1 cellular context compared by ENCODE assay signal in genomic region chr1:246583448-246584185, GRCh38.
TF ChIP-seq lines count a peak whose summit lies in the region.

No MANE protein-coding gene starts in this region.

TF ChIP-seq in HepG2, 621 proteins besides CTCF, POLR2A, EP300 and RAD21 (continued from another document and continues in another):
- TF ChIP-seq PHF5A (CRISPR knock-in tag; IDR thresholded peaks at IDR 0.05; ENCODE audit: low read depth, unreplicated experiment) (no peak), GFI1 (CRISPR knock-in tag; IDR thresholded peaks at IDR 0.05; ENCODE audit: borderline replicate concordance) (peak; percentile 73; the same call in 1 of the 2 replicates), TCF7L2 (IDR thresholded peaks at IDR 0.05; ENCODE audit: low read depth, low read length) (no peak), SNRNP70 (IDR thresholded peaks at IDR 0.05; ENCODE audit: low read depth, low read length) (no peak), ZBTB42 (CRISPR knock-in tag; IDR thresholded peaks at IDR 0.05) (no peak), ZNF652 (CRISPR knock-in tag; IDR thresholded peaks at IDR 0.05; ENCODE audit: borderline replicate concordance, low read depth) (no peak), HNRNPH1 (optimal IDR thresholded peaks at IDR 0.05; ENCODE audit: low read depth, low read length) (no peak), ZNF503 (CRISPR knock-in tag; IDR thresholded peaks at IDR 0.05) (peak; percentile 92), ZBTB7B (CRISPR knock-in tag; IDR thresholded peaks at IDR 0.05) (peak; percentile 44; the same call in 1 of the 2 replicates), ZNF513 (CRISPR knock-in tag; conservative IDR thresholded peaks at IDR 0.05) (no peak), THRA (CRISPR knock-in tag; IDR thresholded peaks at IDR 0.05; ENCODE audit: borderline replicate concordance) (peak; percentile 97), ZNF564 (CRISPR knock-in tag; IDR thresholded peaks at IDR 0.05) (no peak), PHF20 (CRISPR knock-in tag; IDR thresholded peaks at IDR 0.05) (no peak), KLF15 (CRISPR knock-in tag; IDR thresholded peaks at IDR 0.05; ENCODE audit: borderline replicate concordance) (no peak), ISL2 (CRISPR knock-in tag; IDR thresholded peaks at IDR 0.05) (peak; percentile 94), ATF1 (CRISPR knock-in tag; IDR thresholded peaks at IDR 0.05) (peak; percentile 56), SRSF9 (IDR thresholded peaks at IDR 0.05; ENCODE audit: borderline replicate concordance, insufficient read depth, low read depth, low read length, poor library complexity, severe bottlenecking) (no peak), FOXP1 (IDR thresholded peaks at IDR 0.05) (no peak), FOXP1 (CRISPR knock-in tag; IDR thresholded peaks at IDR 0.05) (peak; percentile 95), CBFB (CRISPR knock-in tag; IDR thresholded peaks at IDR 0.05) (0 out of 2 replicates have a peak, but pooled peaks have one; percentile 41), KAT8 (CRISPR knock-in tag; IDR thresholded peaks at IDR 0.05) (peak; percentile 70), SNAI1 (CRISPR knock-in tag; IDR thresholded peaks at IDR 0.05; ENCODE audit: borderline replicate concordance) (no peak), ZFP91 (CRISPR knock-in tag; IDR thresholded peaks at IDR 0.05; ENCODE audit: borderline replicate concordance) (no peak), ZNF572 (CRISPR knock-in tag; IDR thresholded peaks at IDR 0.05) (no peak), ZNF34 (CRISPR knock-in tag; IDR thresholded peaks at IDR 0.05; ENCODE audit: borderline replicate concordance) (no peak), ATRX (CRISPR knock-in tag; IDR thresholded peaks at IDR 0.05; ENCODE audit: borderline replicate concordance) (no peak), ZNF570 (CRISPR knock-in tag; IDR thresholded peaks at IDR 0.05; ENCODE audit: borderline replicate concordance) (no peak), HINFP (CRISPR knock-in tag; IDR thresholded peaks at IDR 0.05; ENCODE audit: low read depth) (0 out of 2 replicates have a peak, but pooled peaks have one; percentile 35), FOXO1 (CRISPR knock-in tag; IDR thresholded peaks at IDR 0.05) (peak; percentile 73; the same call in 1 of the 2 replicates), DNMT3B (CRISPR knock-in tag; conservative IDR thresholded peaks at IDR 0.05) (peak; percentile 75; the same call in 1 of the 2 replicates), HMG20A (CRISPR knock-in tag; IDR thresholded peaks at IDR 0.05; ENCODE audit: borderline replicate concordance) (peak; percentile 95), NFRKB (IDR thresholded peaks at IDR 0.05) (no peak), ZNF329 (CRISPR knock-in tag; IDR thresholded peaks at IDR 0.05; ENCODE audit: low read depth) (no peak), ZSCAN22 (CRISPR knock-in tag; IDR thresholded peaks at IDR 0.05) (no peak), PPARG (CRISPR knock-in tag; conservative IDR thresholded peaks at IDR 0.05) (peak; percentile 95), ZSCAN21 (CRISPR knock-in tag; IDR thresholded peaks at IDR 0.05; ENCODE audit: borderline replicate concordance) (peak; percentile 83; the same call in 1 of the 2 replicates), ZNF20 (CRISPR knock-in tag; IDR thresholded peaks at IDR 0.05) (no peak), ZNF567 (CRISPR knock-in tag; IDR thresholded peaks at IDR 0.05; ENCODE audit: borderline replicate concordance) (no peak), IRF2 (CRISPR knock-in tag; IDR thresholded peaks at IDR 0.05) (peak; percentile 64; the same call in 1 of the 2 replicates), ZNF33A (CRISPR knock-in tag; IDR thresholded peaks at IDR 0.05; ENCODE audit: borderline replicate concordance) (no peak), HIVEP1 (CRISPR knock-in tag; IDR thresholded peaks at IDR 0.05) (no peak), ZNF205 (CRISPR knock-in tag; IDR thresholded peaks at IDR 0.05) (peak; percentile 86; the same call in 1 of the 2 replicates), ZNF530 (CRISPR knock-in tag; IDR thresholded peaks at IDR 0.05; ENCODE audit: low read depth) (no peak)
- TF ChIP-seq, protein P1, sequence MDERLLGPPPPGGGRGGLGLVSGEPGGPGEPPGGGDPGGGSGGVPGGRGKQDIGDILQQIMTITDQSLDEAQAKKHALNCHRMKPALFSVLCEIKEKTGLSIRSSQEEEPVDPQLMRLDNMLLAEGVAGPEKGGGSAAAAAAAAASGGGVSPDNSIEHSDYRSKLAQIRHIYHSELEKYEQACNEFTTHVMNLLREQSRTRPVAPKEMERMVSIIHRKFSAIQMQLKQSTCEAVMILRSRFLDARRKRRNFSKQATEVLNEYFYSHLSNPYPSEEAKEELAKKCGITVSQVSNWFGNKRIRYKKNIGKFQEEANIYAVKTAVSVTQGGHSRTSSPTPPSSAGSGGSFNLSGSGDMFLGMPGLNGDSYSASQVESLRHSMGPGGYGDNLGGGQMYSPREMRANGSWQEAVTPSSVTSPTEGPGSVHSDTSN (CRISPR knock-in tag; IDR thresholded peaks at IDR 0.05): no peak
- TF ChIP-seq, protein P2, sequence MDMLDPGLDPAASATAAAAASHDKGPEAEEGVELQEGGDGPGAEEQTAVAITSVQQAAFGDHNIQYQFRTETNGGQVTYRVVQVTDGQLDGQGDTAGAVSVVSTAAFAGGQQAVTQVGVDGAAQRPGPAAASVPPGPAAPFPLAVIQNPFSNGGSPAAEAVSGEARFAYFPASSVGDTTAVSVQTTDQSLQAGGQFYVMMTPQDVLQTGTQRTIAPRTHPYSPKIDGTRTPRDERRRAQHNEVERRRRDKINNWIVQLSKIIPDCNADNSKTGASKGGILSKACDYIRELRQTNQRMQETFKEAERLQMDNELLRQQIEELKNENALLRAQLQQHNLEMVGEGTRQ (IDR thresholded peaks at IDR 0.05; ENCODE audit: low read depth, low read length): no peak
- TF ChIP-seq, protein P2 (CRISPR knock-in tag; IDR thresholded peaks at IDR 0.05; ENCODE audit: borderline replicate concordance): no peak
- TF ChIP-seq, protein P3, sequence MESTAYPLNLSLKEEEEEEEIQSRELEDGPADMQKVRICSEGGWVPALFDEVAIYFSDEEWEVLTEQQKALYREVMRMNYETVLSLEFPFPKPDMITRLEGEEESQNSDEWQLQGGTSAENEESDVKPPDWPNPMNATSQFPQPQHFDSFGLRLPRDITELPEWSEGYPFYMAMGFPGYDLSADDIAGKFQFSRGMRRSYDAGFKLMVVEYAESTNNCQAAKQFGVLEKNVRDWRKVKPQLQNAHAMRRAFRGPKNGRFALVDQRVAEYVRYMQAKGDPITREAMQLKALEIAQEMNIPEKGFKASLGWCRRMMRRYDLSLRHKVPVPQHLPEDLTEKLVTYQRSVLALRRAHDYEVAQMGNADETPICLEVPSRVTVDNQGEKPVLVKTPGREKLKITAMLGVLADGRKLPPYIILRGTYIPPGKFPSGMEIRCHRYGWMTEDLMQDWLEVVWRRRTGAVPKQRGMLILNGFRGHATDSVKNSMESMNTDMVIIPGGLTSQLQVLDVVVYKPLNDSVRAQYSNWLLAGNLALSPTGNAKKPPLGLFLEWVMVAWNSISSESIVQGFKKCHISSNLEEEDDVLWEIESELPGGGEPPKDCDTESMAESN (CRISPR knock-in tag; conservative IDR thresholded peaks at IDR 0.05): no peak
- TF ChIP-seq, protein P4, sequence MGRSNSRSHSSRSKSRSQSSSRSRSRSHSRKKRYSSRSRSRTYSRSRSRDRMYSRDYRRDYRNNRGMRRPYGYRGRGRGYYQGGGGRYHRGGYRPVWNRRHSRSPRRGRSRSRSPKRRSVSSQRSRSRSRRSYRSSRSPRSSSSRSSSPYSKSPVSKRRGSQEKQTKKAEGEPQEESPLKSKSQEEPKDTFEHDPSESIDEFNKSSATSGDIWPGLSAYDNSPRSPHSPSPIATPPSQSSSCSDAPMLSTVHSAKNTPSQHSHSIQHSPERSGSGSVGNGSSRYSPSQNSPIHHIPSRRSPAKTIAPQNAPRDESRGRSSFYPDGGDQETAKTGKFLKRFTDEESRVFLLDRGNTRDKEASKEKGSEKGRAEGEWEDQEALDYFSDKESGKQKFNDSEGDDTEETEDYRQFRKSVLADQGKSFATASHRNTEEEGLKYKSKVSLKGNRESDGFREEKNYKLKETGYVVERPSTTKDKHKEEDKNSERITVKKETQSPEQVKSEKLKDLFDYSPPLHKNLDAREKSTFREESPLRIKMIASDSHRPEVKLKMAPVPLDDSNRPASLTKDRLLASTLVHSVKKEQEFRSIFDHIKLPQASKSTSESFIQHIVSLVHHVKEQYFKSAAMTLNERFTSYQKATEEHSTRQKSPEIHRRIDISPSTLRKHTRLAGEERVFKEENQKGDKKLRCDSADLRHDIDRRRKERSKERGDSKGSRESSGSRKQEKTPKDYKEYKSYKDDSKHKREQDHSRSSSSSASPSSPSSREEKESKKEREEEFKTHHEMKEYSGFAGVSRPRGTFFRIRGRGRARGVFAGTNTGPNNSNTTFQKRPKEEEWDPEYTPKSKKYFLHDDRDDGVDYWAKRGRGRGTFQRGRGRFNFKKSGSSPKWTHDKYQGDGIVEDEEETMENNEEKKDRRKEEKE (IDR thresholded peaks at IDR 0.05): no peak
- TF ChIP-seq, protein P5, sequence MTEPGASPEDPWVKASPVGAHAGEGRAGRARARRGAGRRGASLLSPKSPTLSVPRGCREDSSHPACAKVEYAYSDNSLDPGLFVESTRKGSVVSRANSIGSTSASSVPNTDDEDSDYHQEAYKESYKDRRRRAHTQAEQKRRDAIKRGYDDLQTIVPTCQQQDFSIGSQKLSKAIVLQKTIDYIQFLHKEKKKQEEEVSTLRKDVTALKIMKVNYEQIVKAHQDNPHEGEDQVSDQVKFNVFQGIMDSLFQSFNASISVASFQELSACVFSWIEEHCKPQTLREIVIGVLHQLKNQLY (CRISPR knock-in tag; IDR thresholded peaks at IDR 0.05): peak; percentile 78; the same call in 1 of the 2 replicates
